17 cellular contexts compared by ENCODE assay signal in the genomic region with DNA sequence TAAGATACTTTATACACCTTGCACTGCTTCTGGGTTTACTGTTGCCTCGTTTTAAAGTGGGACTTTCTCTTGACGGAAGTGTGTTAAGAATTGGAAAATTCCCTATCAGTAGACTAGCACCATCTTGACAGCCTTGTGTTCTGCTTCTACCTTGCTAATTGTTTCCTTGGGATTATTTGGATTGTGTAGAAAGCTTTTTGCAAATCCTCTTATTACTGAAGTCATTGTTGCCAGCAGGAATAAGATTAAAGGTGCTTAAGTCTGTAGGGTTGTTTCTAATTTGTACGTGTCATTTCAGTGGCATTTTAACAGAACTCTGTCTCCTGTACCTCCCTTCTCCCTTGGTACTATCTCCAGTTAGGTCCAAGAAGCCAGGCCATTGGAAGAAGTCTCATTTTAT.
DNase-seq lines count a peak whose midpoint lies in the region; ATAC-seq, FAIRE-seq and TF ChIP-seq lines count a peak whose summit lies in the region.
"Had no signal": no experiment of that assay in that cellular context is flagged by ENCODE, and none has a peak within 500 bp of the region (broad histone marks: within the 10 kb centered on the region; RNA-seq: fewer than 3 reads in every experiment).

No MANE protein-coding gene starts in this region.

- intact Hi-C loops in Right ventricle myocardium inferior (cut with DNase I), result no loop called here

- no peaks in the 10 kb centered on the region for H3K9me2 ChIP-seq in neural cell (ENCODE audit: insufficient read depth, low read length)

- H3F3A ChIP-seq in neural cell (ENCODE audit: insufficient read depth, low read length, poor library complexity, severe bottlenecking), result no peaks in the 10 kb centered on the region

- no peak for TF ChIP-seq CTCF in neural cell (IDR thresholded peaks at IDR 0.05; ENCODE audit: poor library complexity, severe bottlenecking)

- no peak overlapping the region for H3K9ac ChIP-seq in SK-N-MC (ENCODE audit: insufficient read length)
- no peak overlapping the region for H3K9ac ChIP-seq in neural cell (ENCODE audit: low read length)

- H3K27ac ChIP-seq in SK-N-MC (peak overlapping the region; percentile 60; the same call in 1 of the 2 replicates), neural cell (ENCODE audit: low read length) (no peak overlapping the region)
- H3K27ac ChIP-seq: colonic mucosa, psoas muscle, SJCRH30 had no signal

- no peak overlapping the region for H2AFZ ChIP-seq in neural cell (ENCODE audit: low read depth, low read length)

- peaks cover 7% of the 10 kb centered on the region for H3K79me2 ChIP-seq in neural cell (replicated peaks; ENCODE audit: insufficient read depth, low read length)

- H3K9me3 ChIP-seq in SK-N-MC (ENCODE audit: low read depth, low read length) (0 out of 2 replicates have a peak, but pooled peaks cover under 1% of the 10 kb centered on the region), neural cell (ENCODE audit: low read length) (no peaks in the 10 kb centered on the region)
- H3K9me3 ChIP-seq: BE2C had no signal

- no peak overlapping the region for H3K4me2 ChIP-seq in neural cell (ENCODE audit: low read length)

- TF ChIP-seq POLR2A in GM18505 (IDR thresholded peaks at IDR 0.05; ENCODE audit: borderline replicate concordance, extremely low read depth, insufficient read depth, insufficient read length), result no peak

- FAIRE-seq in HTR-8/SVneo (lab: Jason Lieb, UNC), result no peak
- FAIRE-seq: HepG2 had no signal

- no peaks in the 10 kb centered on the region for H4K20me1 ChIP-seq in neural cell (ENCODE audit: insufficient read depth)

- H3K4me3 ChIP-seq in SK-N-MC, result peak overlapping the region; percentile 62; the same call in 1 of the 2 replicates
- peak overlapping the region; percentile 32 for H3K4me3 ChIP-seq in neural cell (ENCODE audit: low read length)
- H3K4me3 ChIP-seq: colonic mucosa, psoas muscle, SJCRH30 had no signal

- no peaks in the 10 kb centered on the region for H3K27me3 ChIP-seq in neural cell (ENCODE audit: insufficient read depth, low read depth, low read length)
- H3K27me3 ChIP-seq: BE2C, colonic mucosa, SJCRH30 had no signal

- TF ChIP-seq RAD21 in neural cell (conservative IDR thresholded peaks at IDR 0.05), result no peak

- H3K36me3 ChIP-seq in SK-N-MC (ENCODE audit: insufficient read depth, low read length) (peaks cover 8% of the 10 kb centered on the region; the same call in 1 of the 2 replicates), neural cell (ENCODE audit: insufficient read depth, low read length) (no peaks in the 10 kb centered on the region)
- H3K36me3 ChIP-seq: BE2C, colonic mucosa had no signal

- ATAC-seq in GM18505 (IDR thresholded peaks at IDR 0.05; ENCODE audit: unreplicated experiment), result peak; percentile 6
- ATAC-seq in HG03064 (IDR thresholded peaks at IDR 0.05; ENCODE audit: low read depth, unreplicated experiment), result peak; percentile 4
- ATAC-seq in Right ventricle myocardium inferior, result no peak
- ATAC-seq: HepG2, psoas muscle had no signal

- TF ChIP-seq EP300 in neural cell (conservative IDR thresholded peaks at IDR 0.05; ENCODE audit: poor library complexity, severe bottlenecking), result no peak

- DNase-seq in SK-N-MC (ENCODE audit: low read depth, low spot score), result no peak
- DNase-seq in HTR-8/SVneo (ENCODE audit: insufficient read length, low spot score), result no peak
- no peak for DNase-seq in stimulated activated CD4-positive, alpha-beta T cell treated with anti-CD3 and anti-CD28 coated beads, Interleukin-2, amount 100 ng/mL, for 48 hours
- no peak for DNase-seq in effector CD8-positive, alpha-beta T cell (lab: John Stamatoyannopoulos, UW)
- no peak for DNase-seq in Right ventricle myocardium inferior (ENCODE audit: missing footprints)
- DNase-seq: activated CD8-positive, alpha-beta memory T cell treated with anti-CD3 and anti-CD28 coated beads, Interleukin-2, amount 50 U/mL, for 48 hours; BE2C; colonic mucosa; NCI-H1417 treated with DMSO at 0.1 percent for 48 hours; psoas muscle; SJCRH30; stimulated activated CD4-positive, alpha-beta T cell treated with anti-CD3 and anti-CD28 coated beads, Interleukin-2, amount 100 ng/mL, for 24 hours; stimulated activated naive CD4-positive, alpha-beta T cell had no signal

TF ChIP-seq in neural cell, 6 proteins besides CTCF, POLR2A, EP300 and RAD21:
- no peak for TF ChIP-seq TAF1 (IDR thresholded peaks at IDR 0.05; ENCODE audit: low read depth)
TF ChIP-seq in neural cell: peak in this region for 0.
